23 cellular contexts compared by ENCODE assay signal in genomic region chr11:29162490-29162889, GRCh38.
"Had no signal": no experiment of that assay in that cellular context is flagged by ENCODE, and none has a peak within 500 bp of the region (broad histone marks: within the 10 kb centered on the region; RNA-seq: fewer than 3 reads in every experiment).

No MANE protein-coding gene starts in this region.

- H3K27ac ChIP-seq: body of pancreas, spleen, tibial nerve had no signal

- ATAC-seq: activated naive CD8-positive, alpha-beta T cell treated with anti-CD3 and anti-CD28 coated beads, Interleukin-2, amount 50 U/mL, for 24 hours; activated T-cell treated with anti-CD3 and anti-CD28 coated beads, Interleukin-2, amount 50 U/mL, for 4 hours; activated T-helper 17 cell treated with anti-CD3 and anti-CD28 coated beads, Interleukin-2, amount 50 U/mL, for 72 hours; body of pancreas; esophagus mucosa; left colon; right cardiac atrium had no signal

- H3K4me3 ChIP-seq: body of pancreas, spleen, tibial nerve had no signal

- H3K27me3 ChIP-seq: body of pancreas, spleen, tibial nerve had no signal

- H3K36me3 ChIP-seq: spleen, tibial nerve had no signal

- DNase-seq: activated CD4-positive, alpha-beta memory T cell treated with anti-CD3 and anti-CD28 coated beads, Interleukin-2, amount 10 ng/mL, durations not matched to agents 7 days and 5 days; activated CD4-positive, alpha-beta T cell treated with anti-CD3 and anti-CD28 coated beads for 1 hour; activated CD4-positive, alpha-beta T cell treated with anti-CD3 and anti-CD28 coated beads, Interleukin-2, amount 10 ng/mL, durations not matched to agents 7 days and 5 days; activated gamma-delta T cell treated with Interleukin-2 at 50 U/mL for 16 hours; activated naive CD4-positive, alpha-beta T cell treated with anti-CD3 and anti-CD28 coated beads, Interleukin-2, amount 50 U/mL, for 16 hours; activated naive CD8-positive, alpha-beta T cell treated with anti-CD3 and anti-CD28 coated beads, Interleukin-2, amount 50 U/mL, for 24 hours; activated T-cell treated with anti-CD3 and anti-CD28 coated beads, Interleukin-2, amount 50 U/mL, for 4 hours; body of pancreas; cortex of kidney; head of caudate nucleus; hippocampal formation; kidney; left colon; mammary epithelial cell; posterior cingulate gyrus; right cardiac atrium; spleen; stimulated activated naive CD4-positive, alpha-beta T cell; SW 1271; T-helper 9 cell had no signal

- H3K4me1 ChIP-seq: body of pancreas, spleen, tibial nerve had no signal
